8 cellular contexts compared by ENCODE assay signal in the genomic region with DNA sequence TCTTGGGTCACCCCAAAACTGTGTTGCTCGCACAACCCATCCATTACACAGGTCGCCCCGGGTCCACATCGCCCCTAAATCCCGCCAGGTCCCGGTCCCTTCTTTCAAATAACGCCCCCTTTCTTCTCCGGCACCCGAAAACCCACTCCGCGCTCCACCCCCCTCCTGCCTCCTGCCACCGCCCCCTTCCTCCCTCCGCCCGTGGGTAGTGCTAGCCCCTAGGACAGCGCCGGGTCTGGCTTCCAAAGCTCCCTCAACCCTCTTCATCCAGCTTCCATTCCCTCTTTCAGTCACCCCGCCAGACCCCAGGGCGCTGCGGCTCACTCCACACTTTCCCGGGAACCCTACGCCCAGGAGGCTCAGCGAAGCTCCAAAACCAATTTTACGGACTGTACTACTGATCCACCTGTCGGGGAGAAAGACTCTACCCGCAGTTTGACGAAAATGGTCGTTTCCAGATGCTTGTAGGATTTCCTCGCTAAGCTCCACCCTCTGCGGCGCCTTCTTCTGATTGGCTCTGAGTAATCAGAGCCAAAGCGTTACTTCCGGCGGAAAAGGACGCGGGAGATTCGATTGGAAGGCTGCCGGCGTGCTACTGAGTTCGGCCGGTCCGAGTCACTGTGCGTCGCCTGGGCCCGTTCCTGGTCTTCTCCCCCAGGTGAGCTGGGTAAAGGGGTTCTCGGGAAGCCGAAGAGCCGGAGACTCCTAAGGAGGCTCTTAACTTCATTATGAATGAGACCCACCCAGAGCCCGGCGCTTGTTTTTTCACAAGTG. TPM values are rescaled to one million over a fixed set of nuclear protein-coding genes. Genes with fewer than 3 reads are reported as not detected.
DNase-seq lines count a peak whose midpoint lies in the region; ATAC-seq and TF ChIP-seq lines count a peak whose summit lies in the region.

A gene with protein sequence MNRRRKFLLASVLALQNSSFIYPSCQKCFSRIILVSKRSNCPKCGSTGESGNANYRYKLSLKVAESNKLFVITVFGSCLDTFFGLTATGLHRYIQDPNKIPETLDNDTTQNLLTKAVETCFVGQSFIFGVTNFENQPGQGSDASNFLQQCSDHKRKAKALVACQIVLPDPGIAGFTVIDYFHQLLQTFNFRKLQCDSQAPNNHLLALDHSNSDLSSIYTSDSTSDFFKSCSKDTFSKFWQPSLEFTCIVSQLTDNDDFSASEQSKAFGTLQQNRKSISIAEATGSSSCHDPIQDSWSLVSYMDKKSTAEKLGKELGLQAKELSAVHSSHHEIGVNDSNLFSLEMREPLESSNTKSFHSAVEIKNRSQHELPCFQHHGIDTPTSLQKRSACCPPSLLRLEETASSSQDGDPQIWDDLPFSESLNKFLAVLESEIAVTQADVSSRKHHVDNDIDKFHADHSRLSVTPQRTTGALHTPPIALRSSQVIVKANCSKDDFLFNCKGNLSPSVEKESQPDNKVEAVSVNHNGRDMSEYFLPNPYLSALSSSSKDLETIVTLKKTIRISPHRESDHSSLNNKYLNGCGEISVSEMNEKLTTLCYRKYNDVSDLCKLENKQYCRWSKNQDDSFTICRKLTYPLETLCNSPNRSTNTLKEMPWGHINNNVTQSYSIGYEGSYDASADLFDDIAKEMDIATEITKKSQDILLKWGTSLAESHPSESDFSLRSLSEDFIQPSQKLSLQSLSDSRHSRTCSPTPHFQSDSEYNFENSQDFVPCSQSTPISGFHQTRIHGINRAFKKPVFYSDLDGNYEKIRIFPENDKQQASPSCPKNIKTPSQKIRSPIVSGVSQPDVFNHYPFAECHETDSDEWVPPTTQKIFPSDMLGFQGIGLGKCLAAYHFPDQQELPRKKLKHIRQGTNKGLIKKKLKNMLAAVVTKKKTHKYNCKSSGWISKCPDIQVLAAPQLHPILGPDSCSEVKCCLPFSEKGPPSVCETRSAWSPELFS (plus strand): TSS at position 572 of the 774 bp plus-strand sequence. CDS start 13,003 bp downstream, outside the sequence.

- H3K4me3 ChIP-seq in right atrium auricular region (peak within 1 kb of the TSS; percentile 72 to 79), psoas muscle (peak within 1 kb of the TSS; percentile 84), uterus (peak within 1 kb of the TSS; percentile 67 to 75)

- intact Hi-C loops in T-helper 2 cell treated with Interferon-gamma antibody and Interleukin-4, amounts not matched to agents 100 ng/mL and 5 ng/mL, for 36 hours (cut with micrococcal nuclease), result loop anchor here (1.0 kb wide), 7 partner anchors 19 to 385 kb away; partner anchors contain the start of genes ANKRD42, CCDC90B and RAB30
- intact Hi-C loops in psoas muscle (cut with DNase I), result loop anchor here (2.0 to 10.0 kb wide), 6 partner anchors 35 to 383 kb away; partner anchors contain the start of genes RAB30 (in 2 of the 2), ANKRD42 (in 1 of the 2), CCDC90B (in 1 of the 2) and PCF11 (in 1 of the 2)
- intact Hi-C loops in uterus (cut with DNase I; ENCODE audit: low total_unique reads), result loop anchor here (10.0 kb wide), 1 partner anchor 293 kb away; the partner anchor contains the start of gene ANKRD42

- peak in 1 of 2 donors; percentile 21 for TF ChIP-seq CTCF in right atrium auricular region (IDR thresholded peaks at IDR 0.05)
- no peak for TF ChIP-seq CTCF in psoas muscle (IDR thresholded peaks at IDR 0.05)
- TF ChIP-seq CTCF in uterus (IDR thresholded peaks at IDR 0.05), result peak in 1 of 4 experiments; percentile 10

- peaks cover 0 to 30% of the 10 kb centered on the region in 2 donors for H3K4me1 ChIP-seq in right atrium auricular region
- H3K4me1 ChIP-seq in psoas muscle, result peaks cover 10% of the 10 kb centered on the region
- H3K4me1 ChIP-seq in uterus, result peaks cover 0 to 3% of the 10 kb centered on the region in 2 donors

- no peaks in the 10 kb centered on the region for H3K27me3 ChIP-seq in right atrium auricular region
- no peaks in the 10 kb centered on the region for H3K27me3 ChIP-seq in psoas muscle (ENCODE audit: insufficient read depth in 3 of 3, low read length in 2 of 3)
- H3K27me3 ChIP-seq in uterus, result no peaks in the 10 kb centered on the region

- TF ChIP-seq POLR2A in uterus (IDR thresholded peaks at IDR 0.05), result peak; percentile 70 to 88

- WGBS in psoas muscle, 3 donors, result 0% methylated on average over 49 of the region's 49 CpGs

- DNase-seq in NCI-H187 treated with DMSO at 0.1 percent for 48 hours (lab: John Stamatoyannopoulos, UW) (peak; percentile 92), anterior cingulate cortex (lab: John Stamatoyannopoulos, UW) (peak; percentile 67 to 97 (median 88)), right atrium auricular region (ENCODE audit: low spot score) (peak; percentile 99), psoas muscle (peak; percentile 94 to 97), uterus (peak; percentile 94 to 97)

- H3K36me3 ChIP-seq in right atrium auricular region (no peaks in the 10 kb centered on the region), psoas muscle (ENCODE audit: insufficient read depth in 1 of 2, low read depth in 1 of 2) (no peaks in the 10 kb centered on the region), uterus (no peaks in the 10 kb centered on the region)

- ATAC-seq in GM18498 (IDR thresholded peaks at IDR 0.05; ENCODE audit: unreplicated experiment), result peak; percentile 70
- peak; percentile 68 for ATAC-seq in HG02938 (IDR thresholded peaks at IDR 0.05; ENCODE audit: unreplicated experiment)
- peak; percentile 85 to 90 (median 88) for ATAC-seq in psoas muscle

- peak within 1 kb of the TSS; percentile 92 to 95 for H3K27ac ChIP-seq in right atrium auricular region
- H3K27ac ChIP-seq in psoas muscle, result peak within 1 kb of the TSS; percentile 88
- peak within 1 kb of the TSS; percentile 95 to 96 for H3K27ac ChIP-seq in uterus

- H3K9me3 ChIP-seq in right atrium auricular region (no peaks in the 10 kb centered on the region), psoas muscle (no peaks in the 10 kb centered on the region), uterus (no peaks in the 10 kb centered on the region)

RNA-seq across cellular contexts. Expression of the gene that starts here (rescaled TPM):
- total RNA-seq in T-helper 2 cell treated with Interferon-gamma antibody and Interleukin-4, amounts not matched to agents 100 ng/mL and 5 ng/mL, for 36 hours, result 13.9 and 15.7 TPM in 2 replicates
- total RNA-seq in right atrium auricular region (1 to 10 TPM in 1 of 2 donors, under 1 TPM in 1; 0.55 to 2.0 TPM), psoas muscle (1 to 10 TPM in 2 of 4 donors, under 1 TPM in 2; 0.21 to 2.1 (median 1.1) TPM), uterus (1 to 10 TPM in 2 of 4 donors, under 1 TPM in 1, not detected in 1; 0.59 to 6.2 (median 2.2) TPM)
- polyA plus RNA-seq in psoas muscle, result 1 to 10 TPM in 2 of 3 donors, under 1 TPM in 1; 0.94 to 6.6 (median 3.1) TPM

Comparison
In these comparisons a context has a peak if more than half of its experiments do, and no peak if none do; other contexts are left out.
1. Peak in every context shown above with its lines: DNase-seq, ATAC-seq, H3K4me3 ChIP-seq and H3K27ac ChIP-seq.